Comparison of ENCODE assay signal across 1 cellular context in genomic region chr22:32339190-32340012, GRCh38.
TF ChIP-seq lines count a peak whose summit lies in the region.

No MANE protein-coding gene starts in this region.

TF ChIP-seq in H1, 55 proteins besides CTCF, POLR2A, EP300 and RAD21 (continued from another document):
- TF ChIP-seq YY1 (IDR thresholded peaks at IDR 0.05; ENCODE audit: low read depth, low read length) = no peak
- no peak for TF ChIP-seq RFX5 (IDR thresholded peaks at IDR 0.05; ENCODE audit: borderline replicate concordance, low read depth, low read length)
- peak; percentile 96 for TF ChIP-seq KDM1A (IDR thresholded peaks at IDR 0.05; ENCODE audit: borderline replicate concordance, low read length)
- no peak for TF ChIP-seq SUZ12 (IDR thresholded peaks at IDR 0.05; ENCODE audit: low read length)
- no peak for TF ChIP-seq POU5F1 (IDR thresholded peaks at IDR 0.05; ENCODE audit: low read depth, low read length)
- TF ChIP-seq ATF2 (IDR thresholded peaks at IDR 0.05; ENCODE audit: low read length) = no peak
- TF ChIP-seq HDAC6 (IDR thresholded peaks at IDR 0.05; ENCODE audit: low read depth, low read length) = no peak
